In the genomic region with DNA sequence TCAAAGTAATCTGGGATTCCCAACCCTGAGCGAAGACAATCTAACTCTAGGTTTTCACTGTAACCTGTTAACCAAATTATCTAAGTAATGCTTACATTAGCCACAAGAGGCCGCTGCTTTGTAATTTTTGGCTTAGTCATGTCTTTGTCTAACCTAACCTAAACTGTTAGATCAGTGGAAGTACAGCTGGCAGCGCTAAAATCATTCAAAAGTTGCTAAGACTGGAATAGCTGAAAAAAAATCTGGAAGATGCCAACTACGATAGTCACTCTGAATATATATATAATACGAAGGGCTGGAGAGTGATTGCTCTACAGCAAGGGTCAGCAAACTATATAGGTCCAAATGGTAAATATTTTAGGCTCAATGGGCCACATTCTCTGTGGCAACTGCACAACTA, we compare ENCODE assay signal across 9 cellular contexts.
DNase-seq lines count a peak whose midpoint lies in the region; ATAC-seq and TF ChIP-seq lines count a peak whose summit lies in the region.
"Had no signal": no experiment of that assay in that cellular context is flagged by ENCODE, and none has a peak within 500 bp of the region (broad histone marks: within the 10 kb centered on the region; RNA-seq: fewer than 3 reads in every experiment).

No MANE protein-coding gene starts in this region.

- WGBS in tibial nerve, 2 donors: 20 to 23% methylated on average over 5 of the region's 5 CpGs

- H3K27ac Mint-ChIP-seq in CD4-positive, alpha-beta memory T cell: no peak overlapping the region
- no peak overlapping the region for H3K27ac Mint-ChIP-seq in WTC11
- no peak overlapping the region for H3K27ac Mint-ChIP-seq in endothelial cell (ENCODE audit: unreplicated experiment)

- peaks cover 0 to 1% (median 0%) of the 10 kb centered on the region in 4 donors for H3K4me1 Mint-ChIP-seq in CD4-positive, alpha-beta memory T cell
- H3K4me1 Mint-ChIP-seq in WTC11 (peaks cover 13% of the 10 kb centered on the region), endothelial cell (ENCODE audit: unreplicated experiment) (no peaks in the 10 kb centered on the region)

- H3K4me1 ChIP-seq in CD4-positive, alpha-beta memory T cell (ENCODE audit: insufficient read depth, low read length): no peaks in the 10 kb centered on the region
- H3K4me1 ChIP-seq in mucosa of descending colon (ENCODE audit: low read depth): no peaks in the 10 kb centered on the region
- no peaks in the 10 kb centered on the region for H3K4me1 ChIP-seq in tibial nerve

- no peak overlapping the region for H3K27ac ChIP-seq in CD4-positive, alpha-beta memory T cell (ENCODE audit: low read depth, low read length)
- H3K27ac ChIP-seq in tibial nerve: no peak overlapping the region

- no peak for TF ChIP-seq EP300 in tibial nerve (IDR thresholded peaks at IDR 0.05)

- peaks cover 30 to 36% of the 10 kb centered on the region in 2 donors for H3K36me3 Mint-ChIP-seq in CD4-positive, alpha-beta memory T cell
- H3K36me3 Mint-ChIP-seq in WTC11 (peaks cover 23% of the 10 kb centered on the region), endothelial cell (ENCODE audit: low read depth, unreplicated experiment) (peaks cover 6% of the 10 kb centered on the region)

- ATAC-seq in GM18858 (IDR thresholded peaks at IDR 0.05; ENCODE audit: unreplicated experiment) (peak; percentile 93), HG02981 (IDR thresholded peaks at IDR 0.05; ENCODE audit: unreplicated experiment) (peak; percentile 90), WTC11 (peak; percentile 85), mucosa of descending colon (peak; percentile 83)

- TF ChIP-seq POLR2A in tibial nerve (IDR thresholded peaks at IDR 0.05): no peak

- H3K36me3 ChIP-seq in CD4-positive, alpha-beta memory T cell (ENCODE audit: insufficient read depth, low read length): peaks cover 29% of the 10 kb centered on the region
- H3K36me3 ChIP-seq in mucosa of descending colon (ENCODE audit: low read depth) (peaks cover 17% of the 10 kb centered on the region), tibial nerve (peaks cover 0 to 46% (median 7%) of the 10 kb centered on the region in 3 donors)

- H3K4me3 Mint-ChIP-seq in CD4-positive, alpha-beta memory T cell: no peak overlapping the region
- H3K4me3 Mint-ChIP-seq in WTC11: no peak overlapping the region
- H3K4me3 Mint-ChIP-seq in endothelial cell (ENCODE audit: unreplicated experiment): no peak overlapping the region
- H3K4me3 Mint-ChIP-seq: activated naive CD4-positive, alpha-beta T cell treated with anti-CD3 and anti-CD28 coated beads, Interleukin-2, amount 50 U/mL, for 24 hours had no signal

- H3K9me3 ChIP-seq in CD4-positive, alpha-beta memory T cell (ENCODE audit: control insufficient read depth in 1 of 2, low read length in 2 of 2): no peaks in the 10 kb centered on the region
- H3K9me3 ChIP-seq in mucosa of descending colon (no peaks in the 10 kb centered on the region), tibial nerve (no peaks in the 10 kb centered on the region)

- TF ChIP-seq CTCF in WTC11 (IDR thresholded peaks at IDR 0.05) (peak; percentile 62), endothelial cell (IDR thresholded peaks at IDR 0.05; ENCODE audit: unreplicated experiment) (peak; percentile 88), mucosa of descending colon (IDR thresholded peaks at IDR 0.05) (peak; percentile 9), tibial nerve (IDR thresholded peaks at IDR 0.05) (peak; percentile 56 to 81 (median 63))

- CTCF ChIA-PET in CD4-positive, alpha-beta memory T cell (lab: Charles Lee; ENCODE audit: partially characterized antibody): interaction anchor here (1.1 to 8.9 kb wide), 15 partner anchors 9 to 592 kb away, joined by 3 to 96 read pairs (median 6); no protein-coding TSS in a partner anchor
- CTCF ChIA-PET in WTC11 (lab: Charles Lee): interaction anchor here (0.5 to 6.6 kb wide), 9 partner anchors 10 to 289 kb away, joined by 3 to 97 read pairs (median 5); no protein-coding TSS in a partner anchor

- no peaks in the 10 kb centered on the region for H3K9me3 Mint-ChIP-seq in CD4-positive, alpha-beta memory T cell
- no peaks in the 10 kb centered on the region for H3K9me3 Mint-ChIP-seq in WTC11
- H3K9me3 Mint-ChIP-seq in endothelial cell (ENCODE audit: unreplicated experiment): no peaks in the 10 kb centered on the region
- H3K9me3 Mint-ChIP-seq: activated naive CD4-positive, alpha-beta T cell treated with anti-CD3 and anti-CD28 coated beads, Interleukin-2, amount 50 U/mL, for 24 hours had no signal

- no peaks in the 10 kb centered on the region for H3K27me3 Mint-ChIP-seq in CD4-positive, alpha-beta memory T cell
- H3K27me3 Mint-ChIP-seq in WTC11 (ENCODE audit: low read depth) (no peaks in the 10 kb centered on the region), endothelial cell (ENCODE audit: unreplicated experiment) (no peaks in the 10 kb centered on the region)
- H3K27me3 Mint-ChIP-seq: activated naive CD4-positive, alpha-beta T cell treated with anti-CD3 and anti-CD28 coated beads, Interleukin-2, amount 50 U/mL, for 24 hours had no signal

- H3K4me3 ChIP-seq in CD4-positive, alpha-beta memory T cell (ENCODE audit: low read length in 2 of 2): no peak overlapping the region
- H3K4me3 ChIP-seq in mucosa of descending colon: no peak overlapping the region
- no peak overlapping the region for H3K4me3 ChIP-seq in tibial nerve

- H3K27me3 ChIP-seq in CD4-positive, alpha-beta memory T cell (ENCODE audit: insufficient read depth, low read length): no peaks in the 10 kb centered on the region
- H3K27me3 ChIP-seq in tibial nerve: no peaks in the 10 kb centered on the region

- POLR2A ChIA-PET in CD4-positive, alpha-beta memory T cell (lab: Charles Lee; ENCODE audit: partially characterized antibody): no interaction called here
- POLR2A ChIA-PET in WTC11 (lab: Charles Lee): no interaction called here

- intact Hi-C loops in CD4-positive, alpha-beta memory T cell (cut with micrococcal nuclease): loop anchor here (1.0 kb wide), 3 partner anchors 39 to 670 kb away; no protein-coding TSS in a partner anchor
- intact Hi-C loops in mucosa of descending colon (cut with DNase I, micrococcal nuclease): loop anchor here (2.0 to 5.0 kb wide), 3 partner anchors 283 to 593 kb away; no protein-coding TSS in a partner anchor

- DNase-seq in CD4-positive, alpha-beta memory T cell: peak; percentile 42 to 48 (median 43)
- DNase-seq in NCI-H2029 treated with DMSO at 0.1 percent for 48 hours (lab: John Stamatoyannopoulos, UW) (peak; percentile 54), WTC11 (ENCODE audit: low spot score) (peak; percentile 18), endothelial cell (ENCODE audit: low spot score) (peak; percentile 71), mucosa of descending colon (peak in 1 of 3 donors; percentile 80), tibial nerve (ENCODE audit: low spot score in 2 of 2) (peak in 1 of 2 donors; percentile 76)

TF ChIP-seq in WTC11, 78 proteins besides CTCF, POLR2A, EP300 and RAD21:
- no peak for TF ChIP-seq PRDM15 (CRISPR knock-in tag; IDR thresholded peaks at IDR 0.05)

Comparison
In these comparisons a context has a peak if more than half of its experiments do, and no peak if none do; other contexts are left out.
1. CTCF ChIP-seq: peak in every context shown above with its lines; median percentile 88 in endothelial cell; 63 in tibial nerve; 62 in WTC11; 9 in mucosa of descending colon.